ENCODE assay signal across 27 cellular contexts in the genomic region with DNA sequence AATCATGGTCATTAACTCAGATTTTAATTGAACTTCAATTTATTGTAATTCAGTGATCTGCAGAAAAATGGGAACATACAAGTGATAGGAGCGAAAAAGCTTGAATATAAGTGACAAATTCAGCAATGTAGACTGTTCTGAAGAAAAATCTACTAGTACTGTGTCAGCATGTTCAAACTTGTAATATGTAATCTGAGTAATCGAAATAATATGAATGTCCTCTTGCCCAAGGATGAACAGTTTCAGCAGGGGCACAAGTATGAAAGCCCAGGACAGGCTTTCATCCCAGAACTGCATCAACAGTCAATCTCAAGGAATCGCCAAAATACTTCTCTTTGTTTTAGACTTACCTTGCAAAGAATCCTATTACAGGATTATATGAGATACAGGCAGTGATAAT.
DNase-seq lines count a peak whose midpoint lies in the region; ATAC-seq and TF ChIP-seq lines count a peak whose summit lies in the region.
"Had no signal": no experiment of that assay in that cellular context is flagged by ENCODE, and none has a peak within 500 bp of the region (broad histone marks: within the 10 kb centered on the region; RNA-seq: fewer than 3 reads in every experiment).

No MANE protein-coding gene starts in this region.

- H3K27me3 ChIP-seq in brain microvascular endothelial cell (replicated peaks) (no peaks in the 10 kb centered on the region), suprapubic skin (no peaks in the 10 kb centered on the region)
- H3K27me3 ChIP-seq: vagina had no signal

- POLR2A ChIA-PET in GM10248 (lab: Yijun Ruan, JAX): no interaction called here

- no peaks in the 10 kb centered on the region for H3K36me3 ChIP-seq in brain microvascular endothelial cell (replicated peaks)
- no peaks in the 10 kb centered on the region for H3K36me3 ChIP-seq in suprapubic skin
- H3K36me3 ChIP-seq: thoracic aorta, vagina had no signal

- H3K36me3 Mint-ChIP-seq in natural killer cell treated with Interleukin-12 subunit alpha and Interleukin-12 subunit beta and Interleukin-15 and Interleukin-18, amount 100 ng/mL, for 72 hours: no peaks in the 10 kb centered on the region
- H3K36me3 Mint-ChIP-seq: activated naive CD8-positive, alpha-beta T cell treated with anti-CD3 and anti-CD28 coated beads for 36 hours; CD4-positive, CD25-positive, alpha-beta regulatory T cell; memory B cell; naive B cell; stimulated activated naive B cell treated with anti-CD40 and anti-IgM and Interleukin-4, amounts not matched to agents 10 μg/mL and 1 μg/mL and 100 μg/mL, for 72 hours had no signal

- 73% methylated on average over 3 of the region's 3 CpGs for WGBS in suprapubic skin

- TF ChIP-seq CTCF in brain microvascular endothelial cell (IDR thresholded peaks at IDR 0.05; ENCODE audit: low read depth, low read length, missing control alignments) (no peak), foreskin fibroblast (IDR thresholded peaks at IDR 0.05; ENCODE audit: low read depth, low read length) (no peak), suprapubic skin (IDR thresholded peaks at IDR 0.05) (no peak), GM10248 (IDR thresholded peaks at IDR 0.05; ENCODE audit: control extremely low read depth, extremely low read depth, low read depth, missing control alignments) (no peak)

- no peak for ATAC-seq in natural killer cell treated with Interleukin-12 subunit alpha and Interleukin-12 subunit beta and Interleukin-15 and Interleukin-18, amount 100 ng/mL, for 72 hours
- ATAC-seq: activated CD8-positive, alpha-beta T cell treated with anti-CD3 and anti-CD28 coated beads for 36 hours; left cardiac atrium; stimulated activated naive B cell treated with anti-CD40 and anti-IgM and Interleukin-4, amounts not matched to agents 10 μg/mL and 1 μg/mL and 100 μg/mL, for 72 hours had no signal

- H3K9me3 ChIP-seq in suprapubic skin: no peaks in the 10 kb centered on the region
- H3K9me3 ChIP-seq: thoracic aorta, vagina had no signal

- peaks cover 8% of the 10 kb centered on the region for H3K9me3 Mint-ChIP-seq in natural killer cell treated with Interleukin-12 subunit alpha and Interleukin-12 subunit beta and Interleukin-15 and Interleukin-18, amount 100 ng/mL, for 72 hours
- H3K9me3 Mint-ChIP-seq: activated naive CD8-positive, alpha-beta T cell treated with anti-CD3 and anti-CD28 coated beads for 36 hours; naive B cell; stimulated activated naive B cell treated with anti-CD40 and anti-IgM and Interleukin-4, amounts not matched to agents 10 μg/mL and 1 μg/mL and 100 μg/mL, for 72 hours had no signal

- H3K27me3 Mint-ChIP-seq in natural killer cell treated with Interleukin-12 subunit alpha and Interleukin-12 subunit beta and Interleukin-15 and Interleukin-18, amount 100 ng/mL, for 72 hours: no peaks in the 10 kb centered on the region
- H3K27me3 Mint-ChIP-seq: activated CD8-positive, alpha-beta T cell treated with anti-CD3 and anti-CD28 coated beads for 36 hours; activated naive CD8-positive, alpha-beta T cell treated with anti-CD3 and anti-CD28 coated beads for 36 hours; CD4-positive, CD25-positive, alpha-beta regulatory T cell; memory B cell; naive B cell; stimulated activated naive B cell treated with anti-CD40 and anti-IgM and Interleukin-4, amounts not matched to agents 10 μg/mL and 1 μg/mL and 100 μg/mL, for 72 hours had no signal

- no peak overlapping the region for H3K27ac Mint-ChIP-seq in natural killer cell treated with Interleukin-12 subunit alpha and Interleukin-12 subunit beta and Interleukin-15 and Interleukin-18, amount 100 ng/mL, for 72 hours
- H3K27ac Mint-ChIP-seq: activated CD8-positive, alpha-beta T cell treated with anti-CD3 and anti-CD28 coated beads for 36 hours; activated naive CD8-positive, alpha-beta T cell treated with anti-CD3 and anti-CD28 coated beads for 36 hours; CD4-positive, CD25-positive, alpha-beta regulatory T cell; memory B cell; naive B cell; stimulated activated naive B cell treated with anti-CD40 and anti-IgM and Interleukin-4, amounts not matched to agents 10 μg/mL and 1 μg/mL and 100 μg/mL, for 72 hours had no signal

- H3K4me3 ChIP-seq in brain microvascular endothelial cell (ENCODE audit: low read depth, low read length) (no peak overlapping the region), foreskin fibroblast (ENCODE audit: low read depth in 1 of 2, low read length in 2 of 2) (no peak overlapping the region), suprapubic skin (no peak overlapping the region)
- H3K4me3 ChIP-seq: thoracic aorta, vagina had no signal

- H3K4me1 Mint-ChIP-seq in natural killer cell treated with Interleukin-12 subunit alpha and Interleukin-12 subunit beta and Interleukin-15 and Interleukin-18, amount 100 ng/mL, for 72 hours (ENCODE audit: low read depth in 2 of 2): no peaks in the 10 kb centered on the region
- H3K4me1 Mint-ChIP-seq: activated naive CD8-positive, alpha-beta T cell treated with anti-CD3 and anti-CD28 coated beads for 36 hours; CD4-positive, CD25-positive, alpha-beta regulatory T cell; memory B cell; naive B cell; stimulated activated naive B cell treated with anti-CD40 and anti-IgM and Interleukin-4, amounts not matched to agents 10 μg/mL and 1 μg/mL and 100 μg/mL, for 72 hours had no signal

- TF ChIP-seq EP300 in suprapubic skin (IDR thresholded peaks at IDR 0.05): no peak

- H3K27ac ChIP-seq in brain microvascular endothelial cell: peak overlapping the region; percentile 95
- H3K27ac ChIP-seq in suprapubic skin: peak overlapping the region; percentile 78
- H3K27ac ChIP-seq: thoracic aorta, vagina had no signal

- DNase-seq in HCEC 1CT (peak; percentile 54), brain microvascular endothelial cell (no peak), foreskin fibroblast (peak; percentile 12 to 55), suprapubic skin (ENCODE audit: low spot score in 2 of 2) (no peak), GM10248 (ENCODE audit: extremely low spot score) (no peak), anterior cingulate cortex (lab: John Stamatoyannopoulos, UW) (no peak)
- no peak for DNase-seq in natural killer cell treated with Interleukin-12 subunit alpha and Interleukin-12 subunit beta and Interleukin-15 and Interleukin-18, amount 100 ng/mL, for 72 hours (ENCODE audit: low spot score)
- DNase-seq: activated CD8-positive, alpha-beta T cell treated with anti-CD3 and anti-CD28 coated beads for 36 hours; activated effector memory CD4-positive, alpha-beta T cell treated with Interleukin-2 at 50 U/mL for 16 hours; activated naive CD8-positive, alpha-beta T cell treated with anti-CD3 and anti-CD28 coated beads for 36 hours; activated T-cell treated with anti-CD3 and anti-CD28 coated beads for 4 hours; CD4-positive, CD25-positive, alpha-beta regulatory T cell; effector CD4-positive, alpha-beta T cell; KG1; left cardiac atrium; MV-4-11; naive B cell; NCI-H524; NK-92 treated with Interleukin-12 subunit alpha and Interleukin-12 subunit beta, amount 100 ng/mL, for 24 hours; occipital lobe; stimulated activated CD4-positive, alpha-beta T cell treated with anti-CD3 and anti-CD28 coated beads, Interleukin-12 subunit alpha, Interleukin-12 subunit beta, amount 100 ng/mL, for 4 hours; stimulated activated CD4-positive, alpha-beta T cell treated with anti-CD3 and anti-CD28 coated beads, Interleukin-4, amount 100 ng/mL, for 24 hours; stimulated activated naive B cell treated with anti-CD40 and anti-IgM and Interleukin-4, amounts not matched to agents 10 μg/mL and 1 μg/mL and 100 μg/mL, for 72 hours; T-helper 1 cell had no signal

- H3K4me1 ChIP-seq in suprapubic skin: no peaks in the 10 kb centered on the region
- H3K4me1 ChIP-seq: vagina had no signal

- H3K4me3 Mint-ChIP-seq in natural killer cell treated with Interleukin-12 subunit alpha and Interleukin-12 subunit beta and Interleukin-15 and Interleukin-18, amount 100 ng/mL, for 72 hours: no peak overlapping the region
- H3K4me3 Mint-ChIP-seq: activated CD8-positive, alpha-beta T cell treated with anti-CD3 and anti-CD28 coated beads for 36 hours; activated naive CD8-positive, alpha-beta T cell treated with anti-CD3 and anti-CD28 coated beads for 36 hours; CD4-positive, CD25-positive, alpha-beta regulatory T cell; memory B cell; naive B cell; stimulated activated naive B cell treated with anti-CD40 and anti-IgM and Interleukin-4, amounts not matched to agents 10 μg/mL and 1 μg/mL and 100 μg/mL, for 72 hours had no signal

- in situ Hi-C loops in brain microvascular endothelial cell (cut with HindIII; ENCODE audit: low pct_ligation_motif_present, low sequenced_read_pairs): no loop called here

- CTCF ChIA-PET in GM10248 (lab: Yijun Ruan, JAX): no interaction called here

- TF ChIP-seq POLR2A in suprapubic skin (IDR thresholded peaks at IDR 0.05): no peak

Comparison
In these comparisons a context has a peak if more than half of its experiments do, and no peak if none do; other contexts are left out.
1. DNase-seq: peak in HCEC 1CT (single experiment) and foreskin fibroblast (2 of 2); none in brain microvascular endothelial cell (single experiment), suprapubic skin (0 of 2), natural killer cell treated with Interleukin-12 subunit alpha and Interleukin-12 subunit beta and Interleukin-15 and Interleukin-18, amount 100 ng/mL, for 72 hours (single experiment), GM10248 (single experiment) and anterior cingulate cortex (0 of 58).